ENCODE assay signal across 25 cellular contexts in the genomic region with DNA sequence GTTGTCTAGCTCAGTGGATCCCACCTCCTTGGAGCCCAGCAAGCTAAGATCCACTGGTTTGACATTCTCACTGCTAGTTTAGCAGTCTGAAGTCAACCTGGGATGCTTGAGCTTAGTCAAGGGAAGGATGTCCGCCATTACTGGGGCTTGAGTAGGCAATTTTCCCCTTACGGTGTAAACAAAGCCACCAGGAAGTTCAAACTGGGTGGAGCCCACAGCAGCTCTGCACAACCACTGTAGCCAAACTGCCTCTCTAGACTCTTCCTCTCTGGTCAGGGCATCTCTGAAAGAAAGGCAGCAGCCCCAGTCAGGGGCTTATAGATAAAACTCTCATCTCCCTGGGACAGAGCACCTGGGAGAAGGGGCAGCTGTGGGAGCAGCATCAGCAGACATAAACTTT. TPM values are rescaled to one million over a fixed set of nuclear protein-coding genes. Genes with fewer than 3 reads are reported as not detected.
"Had no signal": no experiment of that assay in that cellular context is flagged by ENCODE, and none has a peak within 500 bp of the region (broad histone marks: within the 10 kb centered on the region; RNA-seq: fewer than 3 reads in every experiment).

No MANE protein-coding gene starts in this region.

- ATAC-seq: left colon, lower lobe of right lung, SK-N-SH treated with all-trans-retinoic acid at 6 μM for 48 hours, WTC11 had no signal

- H3K4me3 Mint-ChIP-seq: brain; mesothelial cell of epicardium; neural crest cell; stimulated activated naive CD8-positive, alpha-beta T cell treated with anti-CD3 and anti-CD28 coated beads, Interleukin-15, Interleukin-2, amounts not matched to agents 100 ng/mL and 50 ng/mL, for 24 hours; WTC11 had no signal

- H3K27ac ChIP-seq: colonic mucosa, lower lobe of right lung, spleen, tibial nerve had no signal

- H3K27ac Mint-ChIP-seq: brain; mesothelial cell of epicardium; stimulated activated naive CD8-positive, alpha-beta T cell treated with anti-CD3 and anti-CD28 coated beads, Interleukin-15, Interleukin-2, amounts not matched to agents 100 ng/mL and 50 ng/mL, for 24 hours had no signal

- H3K36me3 ChIP-seq: colonic mucosa, lower lobe of right lung had no signal

- H3K27me3 Mint-ChIP-seq: stimulated activated naive CD8-positive, alpha-beta T cell treated with anti-CD3 and anti-CD28 coated beads, Interleukin-15, Interleukin-2, amounts not matched to agents 100 ng/mL and 50 ng/mL, for 24 hours had no signal

- FAIRE-seq: endometrium, urothelium cell line had no signal

- DNase-seq: activated CD4-positive, alpha-beta T cell treated with anti-CD3 and anti-CD28 coated beads for 48 hours; activated T-cell treated with anti-CD3 and anti-CD28 coated beads for 4 hours; anterior cingulate cortex; central memory CD4-positive, alpha-beta T cell; colonic mucosa; erythroblast; foreskin melanocyte; glutamatergic neuron; hippocampal formation; islet precursor cell; left colon; lower lobe of right lung; retina; spleen; stimulated activated CD4-positive, alpha-beta T cell treated with anti-CD3 and anti-CD28 coated beads, Interleukin-4, amount 100 ng/mL, for 4 hours had no signal

- H3K4me3 ChIP-seq: colonic mucosa, lower lobe of right lung, spleen, tibial nerve had no signal

- H3K4me1 Mint-ChIP-seq: brain, mesothelial cell of epicardium, neural crest cell had no signal

- H3K4me1 ChIP-seq: colonic mucosa, lower lobe of right lung, spleen, tibial nerve had no signal

- H3K9me3 ChIP-seq: colonic mucosa had no signal

- H3K27me3 ChIP-seq: colonic mucosa, spleen, tibial nerve had no signal

RNA-seq across cellular contexts. Expression of a gene that starts 16.7 kb away (rescaled TPM):
- total RNA-seq: activated CD8-positive, alpha-beta memory T cell treated with anti-CD3 and anti-CD28 coated beads for 36 hours; lower lobe of right lung had no signal
